In the genomic region with DNA sequence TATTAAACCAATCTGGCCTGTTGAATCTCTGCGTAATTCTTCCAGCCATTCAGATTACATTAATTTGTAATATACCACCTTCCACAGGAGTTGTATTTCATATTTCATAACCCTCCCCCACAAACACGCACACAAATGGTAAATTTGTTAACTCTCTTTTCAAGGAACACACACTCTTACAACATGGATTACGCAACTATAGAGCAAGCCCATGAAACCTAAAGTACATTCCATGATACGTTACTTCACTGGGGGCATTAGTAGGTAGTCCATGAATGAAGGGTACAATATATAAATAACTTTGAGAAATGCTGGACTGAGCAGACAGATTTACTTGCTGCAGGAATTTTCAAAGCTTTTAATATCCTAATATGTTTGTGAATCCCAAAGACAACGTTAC, we compare ENCODE assay signal across 19 cellular contexts.
"Had no signal": no experiment of that assay in that cellular context is flagged by ENCODE, and none has a peak within 500 bp of the region (broad histone marks: within the 10 kb centered on the region; RNA-seq: fewer than 3 reads in every experiment).

No MANE protein-coding gene starts in this region.

- H3K4me3 ChIP-seq: breast epithelium, hepatocyte, right atrium auricular region, tibial nerve, vagina had no signal

- H3K27me3 ChIP-seq: breast epithelium, hepatocyte, right atrium auricular region, tibial nerve, vagina had no signal

- H2AFZ ChIP-seq: hepatocyte had no signal

- H3K4me1 ChIP-seq: breast epithelium, tibial nerve, vagina had no signal

- H3K36me3 ChIP-seq: breast epithelium, right atrium auricular region, tibial nerve, vagina had no signal

- H3K4me2 ChIP-seq: hepatocyte had no signal

- H3K27ac ChIP-seq: breast epithelium, hepatocyte, right atrium auricular region, tibial nerve, vagina had no signal

- ATAC-seq: activated CD4-positive, CD25-positive, alpha-beta regulatory T cell treated with anti-CD3 and anti-CD28 coated beads, Interleukin-2, amount 50 U/mL, for 24 hours; natural killer cell treated with Interleukin-12 subunit alpha and Interleukin-12 subunit beta and Interleukin-15 and Interleukin-18, amount 100 ng/mL, for 72 hours had no signal

- DNase-seq: activated CD4-positive, alpha-beta T cell treated with anti-CD3 and anti-CD28 coated beads, Interleukin-2, amount 50 U/mL, for 1 hour; activated naive CD4-positive, alpha-beta T cell treated with Interleukin-2 at 50 U/mL for 16 hours; aorta; erythroblast; kidney; left ventricle myocardium superior; mesendoderm; small intestine; stimulated activated CD4-positive, alpha-beta T cell treated with anti-CD3 and anti-CD28 coated beads, Interleukin-4, amount 100 ng/mL, for 4 hours; stimulated activated CD8-positive, alpha-beta memory T cell treated with anti-CD3 and anti-CD28 coated beads, Interleukin-4, amount 100 ng/mL, for 48 hours; stimulated activated naive CD4-positive, alpha-beta T cell treated with Interleukin-2 at 50 U/mL for 16 hours; substantia nigra had no signal

- H3K9me3 ChIP-seq: breast epithelium, right atrium auricular region, tibial nerve, vagina had no signal
